ENCODE assay signal across 9 cellular contexts in genomic region chr1:201495447-201496295, GRCh38. TPM values are rescaled to one million over a fixed set of nuclear protein-coding genes. Genes with fewer than 3 reads are reported as not detected.
DNase-seq lines count a peak whose midpoint lies in the region; ATAC-seq, FAIRE-seq and TF ChIP-seq lines count a peak whose summit lies in the region.
"Had no signal": no experiment of that assay in that cellular context is flagged by ENCODE, and none has a peak within 500 bp of the region (broad histone marks: within the 10 kb centered on the region; RNA-seq: fewer than 3 reads in every experiment).

No MANE protein-coding gene starts in this region.

- no peaks in the 10 kb centered on the region for H3K9me3 ChIP-seq in IMR-90 (ENCODE audit: control insufficient read depth, insufficient read depth, low read length)
- no peaks in the 10 kb centered on the region for H3K9me3 ChIP-seq in keratinocyte (ENCODE audit: control insufficient read depth, low read depth, low read length)
- no peaks in the 10 kb centered on the region for H3K9me3 ChIP-seq in skeletal muscle satellite cell (replicated peaks; ENCODE audit: low read length)

- H3K4ac ChIP-seq in IMR-90 (ENCODE audit: low read depth, low read length): peak overlapping the region; percentile 48

- ATAC-seq in IMR-90 (ENCODE audit: low read depth): peak; percentile 32
- no peak for ATAC-seq in HG03175 (IDR thresholded peaks at IDR 0.05; ENCODE audit: unreplicated experiment)

- peak overlapping the region; percentile 27; the same call in 1 of the 2 replicates for H2BK20ac ChIP-seq in IMR-90 (ENCODE audit: low read depth, low read length)

- H2BK5ac ChIP-seq in IMR-90 (ENCODE audit: low read depth, low read length, poor library complexity, severe bottlenecking): peak overlapping the region; percentile 46

- BruUV-seq in IMR-90 (replicated peaks; lab: Mats Ljungman, UMichigan): no TSS peak
- TSS peak; percentile 4 for BruUV-seq in MCF 10A (replicated peaks; lab: Mats Ljungman, UMichigan)

- peak overlapping the region; percentile 24; the same call in 1 of the 2 replicates for H3K56ac ChIP-seq in IMR-90 (ENCODE audit: extremely low read depth, insufficient read depth, low read length)

- peak overlapping the region; percentile 49 for H3K23ac ChIP-seq in IMR-90 (ENCODE audit: low read depth, low read length)

- POLR2A ChIA-PET in IMR-90 (lab: Charles Lee; ENCODE audit: unreplicated experiment): interaction anchor here (0.9 kb wide), 2 partner anchors 9 to 10 kb away, joined by 3 to 4 read pairs; no protein-coding TSS in a partner anchor
- POLR2A ChIA-PET in MCF 10A (lab: Yijun Ruan, JAX): interaction anchor here (0.6 to 13.9 kb wide), 7 partner anchors 7 to 224 kb away, joined by 3 to 257 read pairs (median 5); partner anchors contain the start of genes CSRP1 and PHLDA3

- TF ChIP-seq POLR2A in IMR-90 (IDR thresholded peaks at IDR 0.05; ENCODE audit: low read depth, low read length): no peak

- FAIRE-seq in keratinocyte (lab: Jason Lieb, UNC): peak; percentile 81

- H4K5ac ChIP-seq in IMR-90 (ENCODE audit: low read depth, low read length): peak overlapping the region; percentile 80

- 33% methylated on average over 6 of the region's 12 CpGs; no CpG with 5 or more reads in 1 of the 2 experiments for WGBS in IMR-90 (ENCODE audit: extremely low coverage in 2 of 2, insufficient read length in 1 of 2), 2 experiments

- peak overlapping the region; percentile 88 for H3K18ac ChIP-seq in IMR-90 (ENCODE audit: low read depth, low read length)

- peak overlapping the region; percentile 17 for H2AK9ac ChIP-seq in IMR-90 (replicated peaks; ENCODE audit: low read depth, low read length, poor library complexity)

- H3K4me1 Mint-ChIP-seq in MCF 10A (ENCODE audit: insufficient read depth, unreplicated experiment): peaks cover 50% of the 10 kb centered on the region

- intact Hi-C loops in IMR-90 (cut with micrococcal nuclease) (no loop called here), MCF 10A (cut with micrococcal nuclease) (no loop called here)

- H3K36me3 ChIP-seq in IMR-90 (ENCODE audit: control insufficient read depth, insufficient read depth, low read length) (peaks cover 64% of the 10 kb centered on the region), keratinocyte (ENCODE audit: control insufficient read depth in 2 of 2, extremely low read depth in 1 of 2, insufficient read depth in 2 of 2, low read length in 2 of 2) (peaks cover 22 to 49% of the 10 kb centered on the region in 2 experiments), skeletal muscle satellite cell (ENCODE audit: insufficient read depth, low read length) (peaks cover 80% of the 10 kb centered on the region)

- H3K27ac Mint-ChIP-seq in MCF 10A (ENCODE audit: low read depth, unreplicated experiment): no peak overlapping the region

- peak; percentile 67 for DNase-seq in IMR-90
- DNase-seq in MCF 10A (ENCODE audit: unreplicated experiment): no peak
- no peak for DNase-seq in keratinocyte (ENCODE audit: low read depth, low spot score)
- DNase-seq in stimulated activated CD4-positive, alpha-beta T cell treated with anti-CD3 and anti-CD28 coated beads, Interleukin-2, amount 100 ng/mL, for 48 hours: no peak
- no peak for DNase-seq in SKM-1 (lab: John Stamatoyannopoulos, UW; ENCODE audit: unreplicated experiment)
- DNase-seq in kidney glomerular epithelial cell (lab: John Stamatoyannopoulos, UW): no peak

- no peaks in the 10 kb centered on the region for H3K27me3 ChIP-seq in IMR-90 (ENCODE audit: control insufficient read depth, insufficient read depth, low read length)
- no peaks in the 10 kb centered on the region for H3K27me3 ChIP-seq in keratinocyte (ENCODE audit: control insufficient read depth, extremely low read depth, insufficient read depth, low read length)
- H3K27me3 ChIP-seq in skeletal muscle satellite cell (ENCODE audit: control insufficient read depth, insufficient read depth, low read length): no peaks in the 10 kb centered on the region

- H3K79me2 ChIP-seq in keratinocyte (ENCODE audit: control insufficient read depth, insufficient read depth, low read length): peaks cover 40% of the 10 kb centered on the region

- peaks cover 27 to 95% of the 10 kb centered on the region in 2 experiments for H3K79me1 ChIP-seq in IMR-90 (ENCODE audit: low read depth in 1 of 2, low read length in 2 of 2)

- in situ Hi-C loops in IMR-90 (cut with MboI; ENCODE audit: low sequenced_read_pairs): no loop called here

- H3K4me1 ChIP-seq in IMR-90 (ENCODE audit: control insufficient read depth, insufficient read depth, low read length) (peaks cover 70% of the 10 kb centered on the region), keratinocyte (ENCODE audit: control insufficient read depth, extremely low read depth, insufficient read depth, low read length) (peaks cover 23% of the 10 kb centered on the region), skeletal muscle satellite cell (ENCODE audit: control insufficient read depth, insufficient read depth, low read length) (peaks cover 43% of the 10 kb centered on the region)

- no peaks in the 10 kb centered on the region for H3K27me3 Mint-ChIP-seq in MCF 10A (ENCODE audit: insufficient read depth, unreplicated experiment)

- CTCF ChIA-PET in IMR-90 (lab: Yijun Ruan, JAX): interaction anchor here (1.4 kb wide), 1 partner anchor 17 kb away, joined by 7 read pairs; no protein-coding TSS in a partner anchor
- CTCF ChIA-PET in MCF 10A (lab: Yijun Ruan, JAX): interaction anchor here (0.6 to 70.3 kb wide), 6 partner anchors 9 to 592 kb away, joined by 3 to 3816 read pairs (median 4); partner anchors contain the start of genes CSRP1 and PHLDA3

- H4K20me1 ChIP-seq in IMR-90 (ENCODE audit: insufficient read depth, low read length) (peaks cover 97% of the 10 kb centered on the region), keratinocyte (ENCODE audit: control insufficient read depth, extremely low read depth, insufficient read depth, low read length) (peaks cover 16% of the 10 kb centered on the region)

- H3K9me3 Mint-ChIP-seq in MCF 10A (ENCODE audit: unreplicated experiment): no peaks in the 10 kb centered on the region

- no peak overlapping the region for H3K4me3 ChIP-seq in IMR-90 (ENCODE audit: insufficient read depth, low read depth, low read length)
- peak overlapping the region in 1 of 3 experiments; percentile 14 for H3K4me3 ChIP-seq in keratinocyte (ENCODE audit: control insufficient read depth in 2 of 3, extremely low read depth in 1 of 3, insufficient read depth in 2 of 3, low read depth in 1 of 3, low read length in 3 of 3)
- H3K4me3 ChIP-seq in skeletal muscle satellite cell (ENCODE audit: low read length): no peak overlapping the region

- TF ChIP-seq RAD21 in IMR-90 (IDR thresholded peaks at IDR 0.05; ENCODE audit: low read length): no peak

- H3K27ac ChIP-seq in IMR-90 (ENCODE audit: insufficient read depth, low read length) (peak overlapping the region; percentile 95), keratinocyte (ENCODE audit: control insufficient read depth, insufficient read depth, low read length) (peak overlapping the region; percentile 33)
- H3K27ac ChIP-seq: HL-60 had no signal

- H2AFZ ChIP-seq in IMR-90 (replicated peaks; ENCODE audit: low read length, poor library complexity) (peak overlapping the region; percentile 64), keratinocyte (ENCODE audit: control insufficient read depth, low read length) (no peak overlapping the region)

- H3K9me1 ChIP-seq in IMR-90 (ENCODE audit: insufficient read depth, low read length) (peaks cover 66% of the 10 kb centered on the region), keratinocyte (ENCODE audit: control insufficient read depth, extremely low read depth, insufficient read depth, low read length) (no peaks in the 10 kb centered on the region)

- H3K4me3 Mint-ChIP-seq in MCF 10A (ENCODE audit: unreplicated experiment): no peak overlapping the region

- peak overlapping the region; percentile 53 for H4K91ac ChIP-seq in IMR-90 (ENCODE audit: insufficient read depth, low read depth, low read length)

- H3K9ac ChIP-seq in IMR-90 (ENCODE audit: low read depth, low read length) (peak overlapping the region; percentile 68), keratinocyte (ENCODE audit: control insufficient read depth, extremely low read depth, insufficient read depth, low read length) (peak overlapping the region; percentile 50), skeletal muscle satellite cell (ENCODE audit: low read depth, low read length) (peak overlapping the region; percentile 39)

- H2BK15ac ChIP-seq in IMR-90 (ENCODE audit: low read depth, low read length): peak overlapping the region; percentile 74; the same call in 2 of the 3 replicates

- peak overlapping the region; percentile 52 for H2AK5ac ChIP-seq in IMR-90 (ENCODE audit: low read depth, low read length)

- dilution Hi-C loops in IMR-90 (cut with HindIII; ENCODE audit: low sequenced_read_pairs, unreplicated experiment) (no loop called here), keratinocyte (cut with MboI; ENCODE audit: extremely low pct_ligation_motif_present, low sequenced_read_pairs) (no loop called here)

- peak overlapping the region; percentile 41 to 49 for H4K8ac ChIP-seq in IMR-90 (ENCODE audit: low read depth in 2 of 2, low read length in 2 of 2)

- H3K4me2 ChIP-seq in IMR-90 (ENCODE audit: low read depth, low read length) (peak overlapping the region; percentile 35), keratinocyte (ENCODE audit: control insufficient read depth, extremely low read depth, insufficient read depth, low read depth, low read length) (peak overlapping the region; percentile 65), skeletal muscle satellite cell (ENCODE audit: low read length) (peak overlapping the region; percentile 14)

- peaks cover 54% of the 10 kb centered on the region for H3K36me3 Mint-ChIP-seq in MCF 10A (ENCODE audit: insufficient read depth, unreplicated experiment)

- H2BK120ac ChIP-seq in IMR-90 (ENCODE audit: low read depth, low read length): peak overlapping the region; percentile 59

- peak overlapping the region; percentile 47 for H3K14ac ChIP-seq in IMR-90 (replicated peaks; ENCODE audit: low read depth, low read length)

- no peak for TF ChIP-seq CTCF in IMR-90 (conservative IDR thresholded peaks at IDR 0.05; ENCODE audit: low read depth, low read length)
- TF ChIP-seq CTCF in MCF 10A (IDR thresholded peaks at IDR 0.05; ENCODE audit: unreplicated experiment): no peak
- no peak for TF ChIP-seq CTCF in keratinocyte (optimal IDR thresholded peaks at IDR 0.05 in 1 of 3, IDR thresholded peaks at IDR 0.05 in 1 of 3, conservative IDR thresholded peaks at IDR 0.05 in 1 of 3; ENCODE audit: extremely low read depth in 1 of 3, insufficient read depth in 2 of 3, low read length in 3 of 3)

RNA-seq across cellular contexts. Expression of gene CSRP1, which starts 11.3 kb away (rescaled TPM):
- total RNA-seq in IMR-90 (2012; rRNA removed) (1,498 and 1,861 TPM in 2 replicates), MCF 10A (2022) (263 and 358 TPM in 2 replicates)
- polyA plus RNA-seq in IMR-90 (2012; rRNA removed) (948 and 1,037 TPM in 2 replicates), keratinocyte (165 to 200 TPM (median 168 TPM) in 3 replicates)
- polyA plus RNA-seq in IMR-90 (2012; cell fraction: cytosol; rRNA removed): 955 and 1,043 TPM in 2 replicates
- polyA plus RNA-seq in IMR-90 (2012; cell fraction: nucleus; rRNA removed; ENCODE audit: low replicate concordance): 737 and 1,227 TPM in 2 replicates
- polyA plus RNA-seq in keratinocyte (2011; ENCODE audit: low read depth): 22.6 TPM
- 170 and 264 TPM in 2 replicates for polyA plus RNA-seq in keratinocyte (2011; cell fraction: cytosol; rRNA removed)
- polyA plus RNA-seq in keratinocyte (2011; cell fraction: nucleus; rRNA removed): 136 and 173 TPM in 2 replicates
- polyA plus RNA-seq in keratinocyte (2012; ENCODE audit: low replicate concordance): 108 and 202 TPM in 2 replicates
- polyA minus RNA-seq in keratinocyte: 136 to 283 TPM (median 152 TPM) in 3 replicates
- polyA minus RNA-seq in keratinocyte (2011; cell fraction: cytosol; rRNA and poly(A)+ RNA removed): 118 TPM
- 45.3 and 66.0 TPM in 2 replicates for polyA minus RNA-seq in keratinocyte (2011; cell fraction: nucleus; rRNA and poly(A)+ RNA removed)
- total RNA-seq in skeletal muscle satellite cell (2012; rRNA removed): 169 and 175 TPM in 2 replicates

RNA-seq across cellular contexts. Expression of gene PHLDA3, which starts 26.7 kb away (rescaled TPM):
- total RNA-seq in IMR-90 (2012; rRNA removed) (41.6 and 44.2 TPM in 2 replicates), MCF 10A (2022) (169 and 204 TPM in 2 replicates)
- polyA plus RNA-seq in IMR-90 (2012; rRNA removed) (102 and 122 TPM in 2 replicates), keratinocyte (47.0 to 104 TPM (median 48.2 TPM) in 3 replicates)
- 50.7 and 178 TPM in 2 replicates for polyA plus RNA-seq in IMR-90 (2012; cell fraction: cytosol; rRNA removed)
- 49.6 and 125 TPM in 2 replicates for polyA plus RNA-seq in IMR-90 (2012; cell fraction: nucleus; rRNA removed; ENCODE audit: low replicate concordance)
- 40.1 TPM for polyA plus RNA-seq in keratinocyte (2011; ENCODE audit: low read depth)
- 27.2 and 66.8 TPM in 2 replicates for polyA plus RNA-seq in keratinocyte (2011; cell fraction: cytosol; rRNA removed)
- 42.1 and 67.8 TPM in 2 replicates for polyA plus RNA-seq in keratinocyte (2011; cell fraction: nucleus; rRNA removed)
- 76.2 TPM in 2 replicates for polyA plus RNA-seq in keratinocyte (2012; ENCODE audit: low replicate concordance)
- polyA minus RNA-seq in keratinocyte: 21.0 to 38.8 TPM (median 36.7 TPM) in 3 replicates
- polyA minus RNA-seq in keratinocyte (2011; cell fraction: cytosol; rRNA and poly(A)+ RNA removed): 107 TPM
- 38.2 and 54.1 TPM in 2 replicates for polyA minus RNA-seq in keratinocyte (2011; cell fraction: nucleus; rRNA and poly(A)+ RNA removed)
- 43.2 and 47.4 TPM in 2 replicates for total RNA-seq in skeletal muscle satellite cell (2012; rRNA removed)

RNA-seq across cellular contexts. Expression of gene NAV1, which starts 43.3 kb away (rescaled TPM):
- total RNA-seq in IMR-90 (2012; rRNA removed) (14.0 and 14.4 TPM in 2 replicates), MCF 10A (2022) (31.4 and 34.9 TPM in 2 replicates)
- polyA plus RNA-seq in IMR-90 (2012; rRNA removed) (23.1 and 23.6 TPM in 2 replicates), keratinocyte (8.1 to 32.7 TPM (median 13.2 TPM) in 3 replicates)
- polyA plus RNA-seq in IMR-90 (2012; cell fraction: cytosol; rRNA removed): 11.8 and 15.2 TPM in 2 replicates
- polyA plus RNA-seq in IMR-90 (2012; cell fraction: nucleus; rRNA removed; ENCODE audit: low replicate concordance): 31.9 and 47.5 TPM in 2 replicates
- polyA plus RNA-seq in keratinocyte (2011; ENCODE audit: low read depth): 3.8 TPM
- 16.1 and 19.4 TPM in 2 replicates for polyA plus RNA-seq in keratinocyte (2011; cell fraction: cytosol; rRNA removed)
- polyA plus RNA-seq in keratinocyte (2011; cell fraction: nucleus; rRNA removed): 55.3 and 66.7 TPM in 2 replicates
- polyA plus RNA-seq in keratinocyte (2012; ENCODE audit: low replicate concordance): 6.3 and 36.2 TPM in 2 replicates
- 18.4 to 146 TPM (median 33.3 TPM) in 3 replicates for polyA minus RNA-seq in keratinocyte
- 21.9 TPM for polyA minus RNA-seq in keratinocyte (2011; cell fraction: cytosol; rRNA and poly(A)+ RNA removed)
- 32.9 and 66.9 TPM in 2 replicates for polyA minus RNA-seq in keratinocyte (2011; cell fraction: nucleus; rRNA and poly(A)+ RNA removed)
- total RNA-seq in skeletal muscle satellite cell (2012; rRNA removed): 43.9 and 60.7 TPM in 2 replicates

Comparison
In these comparisons a context has a peak if more than half of its experiments do, and no peak if none do; other contexts are left out.
1. H3K4me2 ChIP-seq: peak in every context shown above with its lines; median percentile 65 in keratinocyte; 35 in IMR-90; 14 in skeletal muscle satellite cell.